Comparison of ENCODE assay signal across 19 cellular contexts in the genomic region with DNA sequence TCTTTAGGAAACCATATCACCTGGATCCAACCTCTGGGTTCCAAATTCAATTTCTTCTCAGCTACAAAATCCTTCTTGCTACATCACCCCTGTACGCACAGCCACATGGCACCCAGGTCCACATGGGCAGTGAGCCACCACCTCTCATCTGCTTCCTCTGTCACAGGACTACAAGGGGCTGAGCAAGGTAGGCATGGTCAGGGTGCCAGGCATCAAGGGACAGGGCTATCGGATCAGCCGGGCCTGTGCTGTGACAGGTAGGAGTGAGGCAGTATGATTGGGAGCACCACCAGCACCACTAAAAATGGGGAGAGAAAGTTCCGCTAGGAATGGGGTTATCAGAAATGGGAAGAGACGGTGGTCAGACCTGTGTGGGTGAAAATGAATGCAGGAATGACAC. TPM values are rescaled to one million over a fixed set of nuclear protein-coding genes. Genes with fewer than 3 reads are reported as not detected.
DNase-seq lines count a peak whose midpoint lies in the region; ATAC-seq, FAIRE-seq and TF ChIP-seq lines count a peak whose summit lies in the region.
"Had no signal": no experiment of that assay in that cellular context is flagged by ENCODE, and none has a peak within 500 bp of the region (broad histone marks: within the 10 kb centered on the region; RNA-seq: fewer than 3 reads in every experiment).

No MANE protein-coding gene starts in this region.

- H3K4me1 ChIP-seq in esophagus muscularis mucosa, result peaks cover 19 to 41% (median 37%) of the 10 kb centered on the region in 4 donors
- peaks cover 6 to 16% of the 10 kb centered on the region in 2 donors for H3K4me1 ChIP-seq in thyroid gland

- H3K27ac Mint-ChIP-seq in nephron (peak overlapping the region; percentile 81 to 96 (median 90)), progenitor cell of endocrine pancreas (no peak overlapping the region)
- H3K27ac Mint-ChIP-seq: WTC11 had no signal

- TF ChIP-seq EP300 in esophagus muscularis mucosa (IDR thresholded peaks at IDR 0.05), result no peak

- WGBS in esophagus muscularis mucosa, result 77% methylated on average over 5 of the region's 5 CpGs
- WGBS in thyroid gland, 2 donors, result 90 to 91% methylated on average over 5 of the region's 5 CpGs

- peak overlapping the region; percentile 87 for H3K27ac ChIP-seq in RWPE1
- peak overlapping the region; percentile 78 to 84 (median 80) for H3K27ac ChIP-seq in esophagus muscularis mucosa (replicated peaks in 1 of 4)
- H3K27ac ChIP-seq in thyroid gland, result peak overlapping the region in 2 of 3 donors; percentile 61 to 67

- TF ChIP-seq POLR2A in esophagus muscularis mucosa (IDR thresholded peaks at IDR 0.05; ENCODE audit: low read depth), result no peak
- no peak for TF ChIP-seq POLR2A in thyroid gland (IDR thresholded peaks at IDR 0.05)

- CTCF ChIA-PET in RWPE1 (lab: Yijun Ruan, JAX), result interaction anchor here (0.6 kb wide), 2 partner anchors 64 to 154 kb away, joined by 3 read pairs; no protein-coding TSS in a partner anchor

- ATAC-seq in GM18517 (IDR thresholded peaks at IDR 0.05; ENCODE audit: unreplicated experiment), result no peak
- ATAC-seq: stimulated activated naive CD8-positive, alpha-beta T cell treated with anti-CD3 and anti-CD28 coated beads, Interleukin-15, Interleukin-2, amounts not matched to agents 100 U/mL and 50 U/mL, for 24 hours; WTC11 had no signal

- intact Hi-C loops in esophagus muscularis mucosa (cut with DNase I) (no loop called here), thyroid gland (cut with DNase I) (no loop called here)

- no peak for FAIRE-seq in D721Med (lab: Jason Lieb, UNC)
- FAIRE-seq: small intestine had no signal

- no peak for TF ChIP-seq CTCF in RWPE1 (conservative IDR thresholded peaks at IDR 0.05; ENCODE audit: low read depth)
- no peak for TF ChIP-seq CTCF in esophagus muscularis mucosa (IDR thresholded peaks at IDR 0.05)
- no peak for TF ChIP-seq CTCF in nephron (IDR thresholded peaks at IDR 0.05; ENCODE audit: unreplicated experiment in 3 of 3)
- TF ChIP-seq CTCF in thyroid gland (IDR thresholded peaks at IDR 0.05), result no peak
- no peak for TF ChIP-seq CTCF in progenitor cell of endocrine pancreas (IDR thresholded peaks at IDR 0.05; ENCODE audit: unreplicated experiment)
- TF ChIP-seq CTCF in D721Med (IDR thresholded peaks at IDR 0.05; ENCODE audit: insufficient read depth, missing control alignments), result no peak

- H3K36me3 ChIP-seq in esophagus muscularis mucosa (no peaks in the 10 kb centered on the region), thyroid gland (no peaks in the 10 kb centered on the region)
- H3K36me3 ChIP-seq: BE2C had no signal

- peaks cover 36% of the 10 kb centered on the region for H3K4me1 Mint-ChIP-seq in nephron
- H3K4me1 Mint-ChIP-seq in progenitor cell of endocrine pancreas (ENCODE audit: low read depth), result peaks cover 2% of the 10 kb centered on the region

- H3K36me3 Mint-ChIP-seq in nephron (ENCODE audit: low read depth) (no peaks in the 10 kb centered on the region), progenitor cell of endocrine pancreas (ENCODE audit: insufficient read depth) (no peaks in the 10 kb centered on the region)
- H3K36me3 Mint-ChIP-seq: WTC11 had no signal

- no peak for DNase-seq in RWPE1 (ENCODE audit: low spot score)
- no peak for DNase-seq in esophagus muscularis mucosa (ENCODE audit: extremely low spot score)
- no peak for DNase-seq in thyroid gland
- no peak for DNase-seq in progenitor cell of endocrine pancreas (ENCODE audit: low spot score, unreplicated experiment)
- no peak for DNase-seq in D721Med (ENCODE audit: insufficient read length, low spot score)
- no peak for DNase-seq in NCI-H1436 treated with DMSO at 0.1 percent for 48 hours (lab: John Stamatoyannopoulos, UW)
- DNase-seq: activated gamma-delta T cell; BE2C; GF-D8; MV-4-11; NCI-H2107; stimulated activated naive CD8-positive, alpha-beta T cell treated with anti-CD3 and anti-CD28 coated beads, Interleukin-15, Interleukin-2, amounts not matched to agents 100 U/mL and 50 U/mL, for 24 hours; T-helper 1 cell had no signal

- H3K9me3 Mint-ChIP-seq in nephron, result no peaks in the 10 kb centered on the region
- no peaks in the 10 kb centered on the region for H3K9me3 Mint-ChIP-seq in progenitor cell of endocrine pancreas (ENCODE audit: low read depth)
- H3K9me3 Mint-ChIP-seq: WTC11 had no signal

- no peak overlapping the region for H3K4me3 Mint-ChIP-seq in nephron
- H3K4me3 Mint-ChIP-seq in progenitor cell of endocrine pancreas (ENCODE audit: low read depth), result no peak overlapping the region
- H3K4me3 Mint-ChIP-seq: WTC11 had no signal

- H3K4me3 ChIP-seq in esophagus muscularis mucosa, result no peak overlapping the region
- no peak overlapping the region for H3K4me3 ChIP-seq in thyroid gland (replicated peaks in 1 of 3)
- H3K4me3 ChIP-seq: body of pancreas had no signal

- H3K27me3 Mint-ChIP-seq in nephron (ENCODE audit: low read depth), result no peaks in the 10 kb centered on the region
- H3K27me3 Mint-ChIP-seq in progenitor cell of endocrine pancreas, result peaks cover 3% of the 10 kb centered on the region

- POLR2A ChIA-PET in RWPE1 (lab: Yijun Ruan, JAX; ENCODE audit: low non-redundant PET), result interaction anchor here (1.1 kb wide), 2 partner anchors 9 to 128 kb away, joined by 3 read pairs; a partner anchor contains a TSS

- H3K27me3 ChIP-seq in esophagus muscularis mucosa, result no peaks in the 10 kb centered on the region
- no peaks in the 10 kb centered on the region for H3K27me3 ChIP-seq in thyroid gland
- H3K27me3 ChIP-seq: BE2C, body of pancreas had no signal

- no peaks in the 10 kb centered on the region for H3K9me3 ChIP-seq in esophagus muscularis mucosa
- no peaks in the 10 kb centered on the region for H3K9me3 ChIP-seq in thyroid gland
- H3K9me3 ChIP-seq: BE2C, body of pancreas had no signal

RNA-seq across cellular contexts. Expression of a gene that starts 29.4 kb away (rescaled TPM):
- 100 to 1,000 TPM; 432 to 759 (median 607) TPM for total RNA-seq in esophagus muscularis mucosa
- 100 to 1,000 TPM; 128 to 573 (median 360) TPM for total RNA-seq in thyroid gland
- 12.5 and 14.8 TPM in 2 replicates for total RNA-seq in progenitor cell of endocrine pancreas

RNA-seq across cellular contexts. Expression of a gene that starts 34.3 kb away (rescaled TPM):
- total RNA-seq in esophagus muscularis mucosa (under 1 TPM in 1 of 4 donors, not detected in 3; 0.98 TPM), thyroid gland (10 to 100 TPM in 1 of 4 donors, 1 to 10 TPM in 3; 2.2 to 12.6 (median 6.5) TPM), progenitor cell of endocrine pancreas (not detected in 2 replicates)
- total RNA-seq: body of pancreas, left lobe of liver, WTC11 had no signal

RNA-seq across cellular contexts. Expression of a gene that starts 39.2 kb away (rescaled TPM):
- total RNA-seq in esophagus muscularis mucosa (100 to 1,000 TPM; 154 to 362 (median 273) TPM), thyroid gland (100 to 1,000 TPM in 2 of 4 donors, 10 to 100 TPM in 2; 57.3 to 251 (median 133) TPM), progenitor cell of endocrine pancreas (7.6 and 11.1 TPM in 2 replicates)

RNA-seq across cellular contexts. Expression of a gene that starts 42.7 kb away (rescaled TPM):
- 1 to 10 TPM in 3 of 4 donors, not detected in 1; 2.1 to 4.2 (median 2.7) TPM for total RNA-seq in esophagus muscularis mucosa
- total RNA-seq in thyroid gland, result 1 to 10 TPM in 1 of 4 donors, under 1 TPM in 1, not detected in 2; 0.83 to 1.7 TPM
- total RNA-seq in progenitor cell of endocrine pancreas, result 0.46 and 1.5 TPM in 2 replicates
- total RNA-seq: body of pancreas, left lobe of liver had no signal

RNA-seq across cellular contexts. Expression of a gene that starts 45.9 kb away (rescaled TPM):
- total RNA-seq in esophagus muscularis mucosa, result not detected
- total RNA-seq in thyroid gland, result not detected
- total RNA-seq in progenitor cell of endocrine pancreas, result not detected in 2 replicates
- total RNA-seq: body of pancreas, left lobe of liver, WTC11 had no signal
